In the genomic region with DNA sequence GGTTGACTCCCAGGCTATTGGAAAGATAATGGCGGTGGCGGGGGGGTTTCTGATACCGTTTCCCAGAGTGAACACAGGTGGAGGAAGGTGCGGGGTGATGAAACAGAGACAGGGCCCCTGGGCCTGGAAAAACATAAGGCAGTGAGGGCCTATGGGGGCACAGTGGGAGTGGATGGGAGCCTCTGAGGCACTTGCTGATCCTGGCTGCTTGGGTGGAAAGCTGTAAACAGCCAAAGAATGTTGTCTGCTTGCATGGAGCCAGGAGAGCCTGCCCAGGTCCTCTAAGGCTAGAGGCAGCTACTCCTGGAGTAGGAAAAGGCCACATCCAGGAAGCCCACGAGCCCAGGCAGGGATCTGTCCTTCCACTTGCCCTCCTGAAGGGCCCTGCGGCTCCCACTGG, we compare ENCODE assay signal across 17 cellular contexts. TPM values are rescaled to one million over a fixed set of nuclear protein-coding genes. Genes with fewer than 3 reads are reported as not detected.
A peak's percentile ranks its signal among the peaks of the same experiment; 100 is the strongest.
DNase-seq lines count a peak whose midpoint lies in the region; ATAC-seq and TF ChIP-seq lines count a peak whose summit lies in the region.
"Had no signal": no experiment of that assay in that cellular context is flagged by ENCODE, and none has a peak within 500 bp of the region (broad histone marks: within the 10 kb centered on the region; RNA-seq: fewer than 3 reads in every experiment).

No MANE protein-coding gene starts in this region.

- WGBS in upper lobe of left lung, 2 donors = 73 to 90% methylated on average over 4 to 6 of the region's 6 CpGs

- peaks cover 68 to 81% (median 72%) of the 10 kb centered on the region in 4 donors for H3K4me1 ChIP-seq in upper lobe of left lung

- no peaks in the 10 kb centered on the region for H3K36me3 Mint-ChIP-seq in activated T-cell treated with anti-CD3 and anti-CD28 coated beads, Interleukin-2, amount 50 U/mL, for 24 hours (ENCODE audit: low read depth)
- no peaks in the 10 kb centered on the region for H3K36me3 Mint-ChIP-seq in activated T-cell treated with anti-CD3 and anti-CD28 coated beads, Interleukin-2, amount 50 U/mL, for 72 hours (ENCODE audit: insufficient read depth in 2 of 2)
- no peaks in the 10 kb centered on the region for H3K36me3 Mint-ChIP-seq in osteocyte (ENCODE audit: unreplicated experiment)
- H3K36me3 Mint-ChIP-seq: stimulated activated naive B cell treated with anti-CD40 and anti-IgM and Interleukin-4, amounts not matched to agents 10 μg/mL and 1 μg/mL and 100 μg/mL, for 72 hours had no signal

- no peak for DNase-seq in activated T-cell treated with anti-CD3 and anti-CD28 coated beads, Interleukin-2, amount 50 U/mL, for 24 hours
- DNase-seq in activated T-cell treated with anti-CD3 and anti-CD28 coated beads, Interleukin-2, amount 50 U/mL, for 72 hours = no peak
- no peak for DNase-seq in epithelial cell of proximal tubule (ENCODE audit: low read depth)
- DNase-seq in osteocyte (ENCODE audit: extremely low spot score, unreplicated experiment) = no peak
- no peak for DNase-seq in upper lobe of left lung
- no peak for DNase-seq in 8988T
- DNase-seq: activated CD4-positive, CD25-positive, alpha-beta regulatory T cell treated with anti-CD3 and anti-CD28 coated beads, Interleukin-2, amount 50 U/mL, for 72 hours; brain microvascular endothelial cell; NCI-H1105; NCI-H524 treated with DMSO at 0.1 percent for 48 hours; stimulated activated CD4-positive, alpha-beta T cell treated with anti-CD3 and anti-CD28 coated beads, Interleukin-2, amount 100 ng/mL, for 24 hours; stimulated activated naive B cell treated with anti-CD40 and anti-IgM and Interleukin-4, amounts not matched to agents 10 μg/mL and 1 μg/mL and 100 μg/mL, for 72 hours had no signal

- H3K9me3 ChIP-seq in upper lobe of left lung = no peaks in the 10 kb centered on the region
- H3K9me3 ChIP-seq: neutrophil had no signal

- H3K4me3 Mint-ChIP-seq in activated T-cell treated with anti-CD3 and anti-CD28 coated beads, Interleukin-2, amount 50 U/mL, for 24 hours = no peak overlapping the region
- H3K4me3 Mint-ChIP-seq in activated T-cell treated with anti-CD3 and anti-CD28 coated beads, Interleukin-2, amount 50 U/mL, for 72 hours = no peak overlapping the region
- H3K4me3 Mint-ChIP-seq in osteocyte (ENCODE audit: unreplicated experiment) = no peak overlapping the region
- H3K4me3 Mint-ChIP-seq: activated T-helper 1 cell treated with anti-CD3 and anti-CD28 coated beads, Interleukin-12 subunit alpha, Interleukin-12 subunit beta, Interleukin-2, Interleukin-4 antibody, amounts not matched to agents 30 ng/mL and 10 ng/mL and 1 ng/mL, durations not matched to agents 14 hours and 24 hours and 36 hours; stimulated activated naive B cell treated with anti-CD40 and anti-IgM and Interleukin-4, amounts not matched to agents 10 μg/mL and 1 μg/mL and 100 μg/mL, for 72 hours had no signal

- no peaks in the 10 kb centered on the region for H3K9me3 Mint-ChIP-seq in activated T-cell treated with anti-CD3 and anti-CD28 coated beads, Interleukin-2, amount 50 U/mL, for 24 hours
- no peaks in the 10 kb centered on the region for H3K9me3 Mint-ChIP-seq in activated T-cell treated with anti-CD3 and anti-CD28 coated beads, Interleukin-2, amount 50 U/mL, for 72 hours
- no peaks in the 10 kb centered on the region for H3K9me3 Mint-ChIP-seq in osteocyte (ENCODE audit: unreplicated experiment)
- H3K9me3 Mint-ChIP-seq: activated T-helper 1 cell treated with anti-CD3 and anti-CD28 coated beads, Interleukin-12 subunit alpha, Interleukin-12 subunit beta, Interleukin-2, Interleukin-4 antibody, amounts not matched to agents 30 ng/mL and 10 ng/mL and 1 ng/mL, durations not matched to agents 14 hours and 24 hours and 36 hours; stimulated activated naive B cell treated with anti-CD40 and anti-IgM and Interleukin-4, amounts not matched to agents 10 μg/mL and 1 μg/mL and 100 μg/mL, for 72 hours had no signal

- ATAC-seq in activated T-cell treated with anti-CD3 and anti-CD28 coated beads, Interleukin-2, amount 50 U/mL, for 72 hours (replicated peaks in 1 of 2) = no peak
- ATAC-seq in upper lobe of left lung (ENCODE audit: low FRiP score in 2 of 2) (no peak), GM18868 (IDR thresholded peaks at IDR 0.05; ENCODE audit: unreplicated experiment) (no peak), GM18873 (IDR thresholded peaks at IDR 0.05; ENCODE audit: low FRiP score, unreplicated experiment) (no peak)
- ATAC-seq: stimulated activated naive B cell treated with anti-CD40 and anti-IgM and Interleukin-4, amounts not matched to agents 10 μg/mL and 1 μg/mL and 100 μg/mL, for 72 hours had no signal

- H3K36me3 ChIP-seq in upper lobe of left lung = no peaks in the 10 kb centered on the region
- H3K36me3 ChIP-seq: brain microvascular endothelial cell had no signal

- no peaks in the 10 kb centered on the region for H3K27me3 ChIP-seq in upper lobe of left lung
- H3K27me3 ChIP-seq: brain microvascular endothelial cell had no signal

- H3K4me1 Mint-ChIP-seq in activated T-cell treated with anti-CD3 and anti-CD28 coated beads, Interleukin-2, amount 50 U/mL, for 24 hours (ENCODE audit: low read depth) = peaks cover 1% of the 10 kb centered on the region
- no peaks in the 10 kb centered on the region for H3K4me1 Mint-ChIP-seq in activated T-cell treated with anti-CD3 and anti-CD28 coated beads, Interleukin-2, amount 50 U/mL, for 72 hours (ENCODE audit: low read depth)
- H3K4me1 Mint-ChIP-seq in osteocyte (ENCODE audit: unreplicated experiment) = peaks cover 80% of the 10 kb centered on the region

- peak in 1 of 4 donors; percentile 23 for TF ChIP-seq POLR2A in upper lobe of left lung (IDR thresholded peaks at IDR 0.05)

- H3K27ac Mint-ChIP-seq in activated T-cell treated with anti-CD3 and anti-CD28 coated beads, Interleukin-2, amount 50 U/mL, for 24 hours = peak overlapping the region; percentile 50
- H3K27ac Mint-ChIP-seq in activated T-cell treated with anti-CD3 and anti-CD28 coated beads, Interleukin-2, amount 50 U/mL, for 72 hours = no peak overlapping the region
- H3K27ac Mint-ChIP-seq in osteocyte (ENCODE audit: unreplicated experiment) = peak overlapping the region; percentile 70
- H3K27ac Mint-ChIP-seq: activated T-helper 1 cell treated with anti-CD3 and anti-CD28 coated beads, Interleukin-12 subunit alpha, Interleukin-12 subunit beta, Interleukin-2, Interleukin-4 antibody, amounts not matched to agents 30 ng/mL and 10 ng/mL and 1 ng/mL, durations not matched to agents 14 hours and 24 hours and 36 hours; stimulated activated naive B cell treated with anti-CD40 and anti-IgM and Interleukin-4, amounts not matched to agents 10 μg/mL and 1 μg/mL and 100 μg/mL, for 72 hours had no signal

- H3K27me3 Mint-ChIP-seq in activated T-cell treated with anti-CD3 and anti-CD28 coated beads, Interleukin-2, amount 50 U/mL, for 24 hours = peaks cover 24% of the 10 kb centered on the region
- H3K27me3 Mint-ChIP-seq in activated T-cell treated with anti-CD3 and anti-CD28 coated beads, Interleukin-2, amount 50 U/mL, for 72 hours (ENCODE audit: low read depth) = peaks cover 24% of the 10 kb centered on the region
- H3K27me3 Mint-ChIP-seq in osteocyte (ENCODE audit: unreplicated experiment) = no peaks in the 10 kb centered on the region

- TF ChIP-seq EP300 in upper lobe of left lung (IDR thresholded peaks at IDR 0.05) = no peak

- peak overlapping the region; percentile 84 to 98 (median 96) for H3K27ac ChIP-seq in upper lobe of left lung
- H3K27ac ChIP-seq: brain microvascular endothelial cell, neutrophil had no signal

- TF ChIP-seq CTCF in epithelial cell of proximal tubule (conservative IDR thresholded peaks at IDR 0.05; ENCODE audit: low read depth, low read length) (no peak), osteocyte (IDR thresholded peaks at IDR 0.05) (no peak), upper lobe of left lung (IDR thresholded peaks at IDR 0.05) (no peak)

- H3K4me3 ChIP-seq in epithelial cell of proximal tubule (ENCODE audit: low read depth, low read length) = peak overlapping the region; percentile 68
- peak overlapping the region in 2 of 4 donors; percentile 54 to 57 for H3K4me3 ChIP-seq in upper lobe of left lung

RNA-seq across cellular contexts. Expression of a gene that starts 3.0 kb away (rescaled TPM):
- 1 to 10 TPM; 1.9 to 3.3 TPM for total RNA-seq in activated T-cell treated with anti-CD3 and anti-CD28 coated beads, Interleukin-2, amount 50 U/mL, for 72 hours
- 4.6 and 29.5 TPM in 2 replicates for total RNA-seq in epithelial cell of proximal tubule
- total RNA-seq in osteocyte = 5.5 and 8.1 TPM in 2 replicates
- 100 to 1,000 TPM in 5 of 6 donors, 10 to 100 TPM in 1; 98.3 to 242 (median 122) TPM for total RNA-seq in upper lobe of left lung

RNA-seq across cellular contexts. Expression of a gene that starts 12.9 kb away (rescaled TPM):
- under 1 TPM in 1 of 2 donors, not detected in 1; 0.26 TPM for total RNA-seq in activated T-cell treated with anti-CD3 and anti-CD28 coated beads, Interleukin-2, amount 50 U/mL, for 72 hours
- total RNA-seq in epithelial cell of proximal tubule (not detected in 2 replicates), osteocyte (not detected in 2 replicates), upper lobe of left lung (under 1 TPM in 2 of 6 donors, not detected in 4; 0.14 to 0.59 TPM)
- total RNA-seq: activated T-helper 1 cell treated with anti-CD3 and anti-CD28 coated beads, Interleukin-12 subunit alpha, Interleukin-12 subunit beta, Interleukin-2, Interleukin-4 antibody, amounts not matched to agents 30 ng/mL and 10 ng/mL and 1 ng/mL, durations not matched to agents 14 hours and 24 hours and 36 hours; fibroblast of lung had no signal

RNA-seq across cellular contexts. Expression of a gene that starts 26.2 kb away (rescaled TPM):
- total RNA-seq in activated T-cell treated with anti-CD3 and anti-CD28 coated beads, Interleukin-2, amount 50 U/mL, for 72 hours = 10 to 100 TPM; 56.3 to 62.1 TPM
- total RNA-seq in epithelial cell of proximal tubule (76.6 and 165 TPM in 2 replicates), osteocyte (43.3 and 54.2 TPM in 2 replicates), upper lobe of left lung (100 to 1,000 TPM in 2 of 6 donors, 10 to 100 TPM in 4; 45.4 to 126 (median 77.5) TPM)

RNA-seq across cellular contexts. Expression of a gene that starts 30.0 kb away (rescaled TPM):
- total RNA-seq in activated T-cell treated with anti-CD3 and anti-CD28 coated beads, Interleukin-2, amount 50 U/mL, for 72 hours = 100 to 1,000 TPM; 263 to 272 TPM
- total RNA-seq in epithelial cell of proximal tubule (263 and 264 TPM in 2 replicates), osteocyte (340 and 357 TPM in 2 replicates), upper lobe of left lung (100 to 1,000 TPM; 191 to 440 (median 295) TPM)

RNA-seq across cellular contexts. Expression of a gene that starts 33.2 kb away (rescaled TPM):
- total RNA-seq in activated T-cell treated with anti-CD3 and anti-CD28 coated beads, Interleukin-2, amount 50 U/mL, for 72 hours = 1 to 10 TPM; 6.7 to 7.1 TPM
- 7.8 and 8.8 TPM in 2 replicates for total RNA-seq in epithelial cell of proximal tubule
- 2.3 and 3.0 TPM in 2 replicates for total RNA-seq in osteocyte
- total RNA-seq in upper lobe of left lung = 1 to 10 TPM in 5 of 6 donors, under 1 TPM in 1; 0.33 to 5.7 (median 3.1) TPM
